31 cellular contexts compared by ENCODE assay signal in genomic region chr11:22426915-22427314, GRCh38.
DNase-seq lines count a peak whose midpoint lies in the region; ATAC-seq, FAIRE-seq and TF ChIP-seq lines count a peak whose summit lies in the region.
"Had no signal": no experiment of that assay in that cellular context is flagged by ENCODE, and none has a peak within 500 bp of the region (broad histone marks: within the 10 kb centered on the region; RNA-seq: fewer than 3 reads in every experiment).

No MANE protein-coding gene starts in this region.

- H3K9ac ChIP-seq in parathyroid adenoma = no peak overlapping the region
- H3K9ac ChIP-seq: BLaER1 had no signal

- H3K27ac ChIP-seq in cardiac muscle cell (no peak overlapping the region), RWPE2 (ENCODE audit: poor library complexity, severe bottlenecking) (no peak overlapping the region), parathyroid adenoma (no peak overlapping the region)
- H3K27ac ChIP-seq: BLaER1, coronary artery, heart left ventricle, sigmoid colon, tibial artery, vagina had no signal

- H3K4me3 ChIP-seq in cardiac muscle cell (no peak overlapping the region), RWPE2 (ENCODE audit: severe bottlenecking) (no peak overlapping the region), parathyroid adenoma (ENCODE audit: low read depth, low read length) (no peak overlapping the region)
- H3K4me3 ChIP-seq: BLaER1, coronary artery, heart left ventricle, sigmoid colon, tibial artery, vagina had no signal

- no peaks in the 10 kb centered on the region for H3K79me2 ChIP-seq in parathyroid adenoma

- H3K4me2 ChIP-seq in parathyroid adenoma (ENCODE audit: low read length) = no peak overlapping the region
- H3K4me2 ChIP-seq: BLaER1 had no signal

- FAIRE-seq in GM12891 (lab: Jason Lieb, UNC) = no peak
- FAIRE-seq: HTR-8/SVneo, kidney had no signal

- no peak overlapping the region for H2AFZ ChIP-seq in parathyroid adenoma

- DNase-seq in cardiac muscle cell (ENCODE audit: low read depth in 1 of 2, low spot score in 1 of 2) (no peak), Right ventricle myocardium superior (no peak), RWPE2 (ENCODE audit: low spot score) (no peak), dedifferentiated amniotic fluid mesenchymal stem cell (ENCODE audit: extremely low spot score) (peak; percentile 49), NCI-H774 (lab: John Stamatoyannopoulos, UW) (no peak), AG08396 (ENCODE audit: low spot score) (no peak), GM12891 (ENCODE audit: insufficient read length, low spot score) (no peak)
- DNase-seq: activated CD4-positive, alpha-beta T cell treated with anti-CD3 and anti-CD28 coated beads for 36 hours; activated CD8-positive, alpha-beta T cell treated with anti-CD3 and anti-CD28 coated beads, Interleukin-2, amount 10 ng/mL, durations not matched to agents 7 days and 5 days; activated naive CD4-positive, alpha-beta T cell treated with anti-CD3 and anti-CD28 coated beads, Interleukin-2, amount 10 ng/mL, durations not matched to agents 7 days and 5 days; COR-L47; effector memory CD8-positive, alpha-beta T cell; foreskin melanocyte; heart left ventricle; KBM-7; kidney; naive B cell; NCI-H1417; NCI-H2029 treated with DMSO at 0.1 percent for 48 hours; NCI-H526; SHP77 treated with DMSO at 0.1 percent for 48 hours; sigmoid colon; stimulated activated CD4-positive, alpha-beta T cell treated with anti-CD3 and anti-CD28 coated beads, Interleukin-4, amount 100 ng/mL, for 24 hours; SW 1271; tibial artery had no signal

- H3K36me3 ChIP-seq in cardiac muscle cell (no peaks in the 10 kb centered on the region), RWPE2 (ENCODE audit: low read depth) (no peaks in the 10 kb centered on the region), parathyroid adenoma (ENCODE audit: control insufficient read depth, insufficient read depth, low read length) (no peaks in the 10 kb centered on the region)
- H3K36me3 ChIP-seq: BLaER1, heart left ventricle, sigmoid colon, tibial artery, vagina had no signal

- intact Hi-C loops in Right ventricle myocardium superior (cut with DNase I) = no loop called here

- TF ChIP-seq CTCF in cardiac muscle cell (IDR thresholded peaks at IDR 0.05; ENCODE audit: low read depth, low read length) (peak; percentile 11), RWPE2 (IDR thresholded peaks at IDR 0.05; ENCODE audit: poor library complexity, severe bottlenecking) (peak; percentile 67), parathyroid adenoma (IDR thresholded peaks at IDR 0.05) (peak; percentile 24)

- ATAC-seq in Right ventricle myocardium superior (ENCODE audit: poor library complexity) (no peak), RWPE2 (ENCODE audit: low read depth) (no peak)
- ATAC-seq: activated CD4-positive, alpha-beta T cell treated with anti-CD3 and anti-CD28 coated beads for 36 hours; activated CD8-positive, alpha-beta T cell treated with anti-CD3 and anti-CD28 coated beads, Interleukin-2, amount 10 ng/mL, durations not matched to agents 7 days and 5 days; effector memory CD8-positive, alpha-beta T cell; HCT116; heart left ventricle had no signal

- H3K4me1 ChIP-seq in cardiac muscle cell (ENCODE audit: low read depth) = no peaks in the 10 kb centered on the region
- H3K4me1 ChIP-seq in RWPE2 (ENCODE audit: insufficient read depth, poor library complexity, severe bottlenecking) = peaks cover 3% of the 10 kb centered on the region
- H3K4me1 ChIP-seq in parathyroid adenoma = no peaks in the 10 kb centered on the region
- H3K4me1 ChIP-seq: sigmoid colon, tibial artery, vagina had no signal

- no peak for TF ChIP-seq POLR2A in GM12891 (IDR thresholded peaks at IDR 0.05; ENCODE audit: low read depth, low read length)

- H3K27me3 ChIP-seq in cardiac muscle cell (no peaks in the 10 kb centered on the region), RWPE2 (ENCODE audit: insufficient read depth, poor library complexity, severe bottlenecking) (no peaks in the 10 kb centered on the region), parathyroid adenoma (ENCODE audit: control insufficient read depth, insufficient read depth, low read length) (no peaks in the 10 kb centered on the region)
- H3K27me3 ChIP-seq: BLaER1, heart left ventricle, sigmoid colon, tibial artery, vagina had no signal

- H3K9me3 ChIP-seq in cardiac muscle cell (ENCODE audit: low read depth) (no peaks in the 10 kb centered on the region), RWPE2 (ENCODE audit: severe bottlenecking) (no peaks in the 10 kb centered on the region), parathyroid adenoma (ENCODE audit: control insufficient read depth, low read length) (no peaks in the 10 kb centered on the region)
- H3K9me3 ChIP-seq: BLaER1, heart left ventricle, sigmoid colon, tibial artery, vagina had no signal

TF ChIP-seq in GM12891, 5 proteins besides CTCF, POLR2A, EP300 and RAD21:
- TF ChIP-seq POU2F2 (IDR thresholded peaks at IDR 0.05; ENCODE audit: low read depth, low read length) = no peak
- no peak for TF ChIP-seq PAX5 (IDR thresholded peaks at IDR 0.05; ENCODE audit: insufficient read depth, low read length, severe bottlenecking)
- no peak for TF ChIP-seq TAF1 (IDR thresholded peaks at IDR 0.05; ENCODE audit: low read depth, low read length)
- TF ChIP-seq SPI1 (IDR thresholded peaks at IDR 0.05; ENCODE audit: low read depth, low read length) = no peak
- no peak for TF ChIP-seq POLR2AphosphoS5 (IDR thresholded peaks at IDR 0.05; ENCODE audit: low read depth, low read length)

Comparison
In these comparisons a context has a peak if more than half of its experiments do, and no peak if none do; other contexts are left out.
1. CTCF ChIP-seq: peak in every context shown above with its lines; median percentile 67 in RWPE2; 24 in parathyroid adenoma; 11 in cardiac muscle cell.